In genomic region chr7:73725703-73726466, GRCh38 we compare ENCODE assay signal across 1 cellular context.
TF ChIP-seq lines count a peak whose summit lies in the region.

No MANE protein-coding gene starts in this region.

TF ChIP-seq in K562, 482 proteins besides CTCF, POLR2A, EP300 and RAD21 (continued from another document and continues in another):
- TF ChIP-seq RREB1 (CRISPR knock-in tag; IDR thresholded peaks at IDR 0.05) (0 out of 2 replicates have a peak, but pooled peaks have one; percentile 30), RERE (CRISPR knock-in tag; IDR thresholded peaks at IDR 0.05; ENCODE audit: borderline replicate concordance) (no peak), VEZF1 (CRISPR knock-in tag; IDR thresholded peaks at IDR 0.05) (peak; percentile 60), SOX6 (IDR thresholded peaks at IDR 0.05) (0 out of 2 replicates have a peak, but pooled peaks have one; percentile 22), ZNF778 (CRISPR knock-in tag; IDR thresholded peaks at IDR 0.05) (no peak), ZBTB17 (CRISPR knock-in tag; IDR thresholded peaks at IDR 0.05) (peak; percentile 45; the same call in 1 of the 2 replicates), ZNF407 (IDR thresholded peaks at IDR 0.05; ENCODE audit: low read depth) (no peak), ZNF12 (CRISPR knock-in tag; IDR thresholded peaks at IDR 0.05) (no peak), NKRF (IDR thresholded peaks at IDR 0.05; ENCODE audit: borderline replicate concordance) (peak; percentile 61; the same call in 1 of the 2 replicates), DNMT1 (IDR thresholded peaks at IDR 0.05) (no peak), SRF (CRISPR knock-in tag; IDR thresholded peaks at IDR 0.05) (no peak), SNAPC5 (CRISPR knock-in tag; IDR thresholded peaks at IDR 0.05) (no peak), MLLT1 (IDR thresholded peaks at IDR 0.05) (peak; percentile 70 to 72; a peak in 1 of 4 replicates), SMARCA4 (IDR thresholded peaks at IDR 0.05) (0 out of 2 replicates have a peak, but pooled peaks have one; percentile 10), HMG20A (CRISPR knock-in tag; conservative IDR thresholded peaks at IDR 0.05) (no peak), TRIM24 (IDR thresholded peaks at IDR 0.05) (peak; percentile 7 to 9; a peak in 1 of 4 replicates), THAP12 (CRISPR knock-in tag; IDR thresholded peaks at IDR 0.05) (no peak), PYGO2 (tag; IDR thresholded peaks at IDR 0.05) (no peak), CREBBP (IDR thresholded peaks at IDR 0.05; ENCODE audit: low read depth, low read length) (no peak)
